In genomic region chr16:8905168-8905762, GRCh38 we compare ENCODE assay signal across 8 cellular contexts. TPM values are rescaled to one million over a fixed set of nuclear protein-coding genes. Genes with fewer than 3 reads are reported as not detected.
DNase-seq lines count a peak whose midpoint lies in the region; ATAC-seq, FAIRE-seq and TF ChIP-seq lines count a peak whose summit lies in the region.

No MANE protein-coding gene starts in this region.

- H2BK12ac ChIP-seq in H1 (ENCODE audit: low read depth, low read length) = no peak overlapping the region

- no peak overlapping the region for H3K56ac ChIP-seq in H1 (replicated peaks; ENCODE audit: insufficient read length, low read depth, low read length)

- H4K20me1 ChIP-seq in H1 (replicated peaks in 1 of 2; ENCODE audit: control insufficient read depth in 1 of 2, insufficient read depth in 2 of 2, low read length in 2 of 2) = peaks cover 5 to 9% of the 10 kb centered on the region in 2 experiments

- H3K9me3 ChIP-seq in H1 (ENCODE audit: insufficient read depth in 2 of 2, low read depth in 1 of 2, low read length in 1 of 2) (no peaks in the 10 kb centered on the region), testis (no peaks in the 10 kb centered on the region)

- in situ Hi-C loops in ACHN (cut with HindIII; ENCODE audit: low pct_ligation_motif_present, low pct_unique_long_range_greater_than_20kb, low sequenced_read_pairs) = no loop called here

- H3K36me3 ChIP-seq in H1 (ENCODE audit: control insufficient read depth in 2 of 4, insufficient read depth in 4 of 4, low read length in 3 of 4) = peaks cover 23 to 86% (median 70%) of the 10 kb centered on the region in 4 experiments
- no peaks in the 10 kb centered on the region for H3K36me3 ChIP-seq in testis (ENCODE audit: low read depth, missing control alignments)

- H3K18ac ChIP-seq in H1 (ENCODE audit: extremely low read depth, low read length) = no peak overlapping the region

- H2BK20ac ChIP-seq in H1 (ENCODE audit: low read length) = no peak overlapping the region

- H4K8ac ChIP-seq in H1 (ENCODE audit: extremely low read depth, insufficient read depth, low read length) = no peak overlapping the region

- H2BK15ac ChIP-seq in H1 (ENCODE audit: low read length) = no peak overlapping the region

- H3K4me3 ChIP-seq in GM12865 (ENCODE audit: low read depth, low read length) (no peak overlapping the region), H1 (ENCODE audit: extremely low read depth in 1 of 4, insufficient read depth in 2 of 4, low read depth in 3 of 4, low read length in 4 of 4) (no peak overlapping the region), testis (no peak overlapping the region)

- H3K27me3 ChIP-seq in H1 (replicated peaks in 1 of 4; ENCODE audit: control insufficient read depth in 3 of 4, extremely low read depth in 1 of 4, insufficient read depth in 3 of 4, low read length in 3 of 4) (no peaks in the 10 kb centered on the region), testis (no peaks in the 10 kb centered on the region)

- no peak overlapping the region for H2AFZ ChIP-seq in H1 (ENCODE audit: low read length)

- H3K4ac ChIP-seq in H1 (replicated peaks; ENCODE audit: insufficient read length, low read depth, low read length) = no peak overlapping the region

- no peaks in the 10 kb centered on the region; a peak in 1 of 4 replicates for H3K79me2 ChIP-seq in H1 (ENCODE audit: control insufficient read depth in 1 of 2, insufficient read depth in 2 of 2, low read length in 2 of 2)

- DNase-seq in ACHN (peak; percentile 49), GM12865 (ENCODE audit: low read depth) (peak; percentile 45), NCI-H526 (lab: John Stamatoyannopoulos, UW) (peak; percentile 25 to 69), H1 (ENCODE audit: low read depth in 1 of 2, low spot score in 2 of 2) (no peak), testis (no peak)
- DNase-seq in stimulated activated naive CD8-positive, alpha-beta T cell treated with anti-CD3 and anti-CD28 coated beads, Interleukin-15, Interleukin-2, amounts not matched to agents 100 U/mL and 50 U/mL, for 24 hours = no peak

- no peak for FAIRE-seq in H1 (lab: Jason Lieb, UNC)

- no peak overlapping the region for H2BK5ac ChIP-seq in H1 (ENCODE audit: low read depth, low read length)

- H3K23ac ChIP-seq in H1 (ENCODE audit: insufficient read length) = no peak overlapping the region

- no peak overlapping the region for H2BK120ac ChIP-seq in H1 (replicated peaks; ENCODE audit: low read depth, low read length)

- TF ChIP-seq RAD21 in H1 (IDR thresholded peaks at IDR 0.05 in 1 of 2, conservative IDR thresholded peaks at IDR 0.05 in 1 of 2; ENCODE audit: low read depth in 2 of 2, low read length in 2 of 2) = peak; percentile 67 to 73

- H3K79me1 ChIP-seq in H1 (ENCODE audit: low read depth, low read length) = no peaks in the 10 kb centered on the region; the same call in none of the 2 replicates

- TF ChIP-seq POLR2A in H1 (IDR thresholded peaks at IDR 0.05; ENCODE audit: control extremely low read depth in 1 of 2, low read depth in 2 of 2, low read length in 2 of 2) = no peak
- no peak for TF ChIP-seq POLR2A in testis (IDR thresholded peaks at IDR 0.05)

- peak; percentile 49 for TF ChIP-seq CTCF in GM12865 (IDR thresholded peaks at IDR 0.05; ENCODE audit: insufficient read depth, low read depth, low read length, missing control alignments)
- TF ChIP-seq CTCF in H1 (IDR thresholded peaks at IDR 0.05; ENCODE audit: control extremely low read depth in 1 of 3, insufficient read depth in 1 of 3, low read depth in 1 of 3, low read length in 3 of 3) = peak; percentile 9 to 72 (median 63)
- no peak for TF ChIP-seq CTCF in testis (IDR thresholded peaks at IDR 0.05)

- no peak for TF ChIP-seq EP300 in H1 (IDR thresholded peaks at IDR 0.05; ENCODE audit: borderline replicate concordance in 1 of 2, low read depth in 2 of 2, low read length in 2 of 2)

- H3K27ac ChIP-seq in H1 (ENCODE audit: low read depth, low read length) (no peak overlapping the region), testis (no peak overlapping the region)

- no peak overlapping the region for H3K9ac ChIP-seq in H1 (replicated peaks in 1 of 4; ENCODE audit: extremely low read depth in 1 of 4, low read depth in 3 of 4, low read length in 3 of 4)

- no peak overlapping the region for H4K5ac ChIP-seq in H1 (ENCODE audit: insufficient read length, low read depth, low read length)

- no peak overlapping the region for H3K4me2 ChIP-seq in H1 (ENCODE audit: insufficient read depth in 1 of 2, low read depth in 2 of 2, low read length in 2 of 2)

- intact Hi-C loops in testis (cut with DNase I; ENCODE audit: low total_unique reads) = no loop called here

- no peaks in the 10 kb centered on the region for H3K23me2 ChIP-seq in H1 (ENCODE audit: low read depth, low read length)

- peak; percentile 43 for ATAC-seq in stimulated activated naive CD8-positive, alpha-beta T cell treated with anti-CD3 and anti-CD28 coated beads, Interleukin-15, Interleukin-2, amounts not matched to agents 100 U/mL and 50 U/mL, for 24 hours
- ATAC-seq in HG03175 (IDR thresholded peaks at IDR 0.05; ENCODE audit: unreplicated experiment) = no peak
- no peak for ATAC-seq in GM21360 (IDR thresholded peaks at IDR 0.05; ENCODE audit: unreplicated experiment)

- no peak overlapping the region for H4K91ac ChIP-seq in H1 (replicated peaks; ENCODE audit: insufficient read length, low read length)

- 90% methylated on average over 13 of the region's 13 CpGs; no CpG with 5 or more reads in 1 of the 2 experiments for WGBS in H1 (ENCODE audit: extremely low coverage in 1 of 2, insufficient coverage in 1 of 2, insufficient read length in 1 of 2, insufficient replicate concordance in 2 of 2, low coverage in 1 of 2, low lambda C conversion rate in 2 of 2, missing lambda C conversion rate in 1 of 2), 2 experiments
- WGBS in testis, 2 donors = 80 to 81% methylated on average over 13 of the region's 13 CpGs

- H3K14ac ChIP-seq in H1 (ENCODE audit: insufficient read length) = no peak overlapping the region

- H3K4me1 ChIP-seq in H1 (replicated peaks in 1 of 4; ENCODE audit: control insufficient read depth in 3 of 4, insufficient read depth in 4 of 4, low read length in 3 of 4) = no peaks in the 10 kb centered on the region
- no peaks in the 10 kb centered on the region for H3K4me1 ChIP-seq in testis

- no peak overlapping the region for H2AK5ac ChIP-seq in H1 (ENCODE audit: low read depth, low read length)

- CTCF ChIA-PET in H1 (lab: Charles Lee; ENCODE audit: partially characterized antibody) = interaction anchor here (0.6 to 3.2 kb wide), 31 partner anchors 8 to 901 kb away, joined by 3 to 11 read pairs (median 3); no protein-coding TSS in a partner anchor

- POLR2A ChIA-PET in H1 (lab: Charles Lee; ENCODE audit: partially characterized antibody) = interaction anchor here (0.7 kb wide), 1 partner anchor 189 kb away, joined by 3 read pairs; no protein-coding TSS in a partner anchor

TF ChIP-seq in H1, 55 proteins besides CTCF, POLR2A, EP300 and RAD21:
- TF ChIP-seq JUN (IDR thresholded peaks at IDR 0.05; ENCODE audit: low read depth, low read length) = no peak
- no peak for TF ChIP-seq GTF2F1 (IDR thresholded peaks at IDR 0.05; ENCODE audit: borderline replicate concordance, low read depth, low read length)
- TF ChIP-seq HDAC6 (IDR thresholded peaks at IDR 0.05; ENCODE audit: low read depth, low read length) = no peak

RNA-seq across cellular contexts. Expression of gene LITAFD, which starts 23.1 kb away (rescaled TPM):
- not detected in 2 replicates for total RNA-seq in H1 (2021; fragmentation: NEBNext Ultra II Directional; extraction: Animal tissue kit (Norgen Biotek cat#: 25700))
- polyA plus RNA-seq in H1 (2011; rRNA removed) (not detected in 2 replicates), testis (ENCODE audit: insufficient read depth, low read depth, low replicate concordance) (10.5 TPM)
- not detected for polyA plus RNA-seq in H1 (2011; cell fraction: cytosol; rRNA removed)
- not detected for polyA plus RNA-seq in H1 (2011; cell fraction: nucleus; rRNA removed)
- not detected in 4 replicates for polyA plus RNA-seq in H1 (2012, experiment 1 of 2)
- not detected for polyA plus RNA-seq in H1 (2012, experiment 2 of 2)
- not detected for polyA plus RNA-seq in H1 (2013, experiment 1 of 2)
- polyA plus RNA-seq in H1 (2013, experiment 2 of 2) = not detected
- not detected in 2 replicates for polyA minus RNA-seq in H1 (2011; rRNA and poly(A)+ RNA removed)
- not detected for polyA minus RNA-seq in H1 (2011; cell fraction: cytosol; rRNA and poly(A)+ RNA removed)
- not detected for polyA minus RNA-seq in H1 (2011; cell fraction: nucleus; rRNA and poly(A)+ RNA removed)
- 1 to 10 TPM; 2.2 to 3.8 TPM for total RNA-seq in testis

RNA-seq across cellular contexts. Expression of gene CARHSP1, which starts 36.5 kb away (rescaled TPM):
- 300 and 326 TPM in 2 replicates for total RNA-seq in H1 (2021; fragmentation: NEBNext Ultra II Directional; extraction: Animal tissue kit (Norgen Biotek cat#: 25700))
- 292 and 364 TPM in 2 replicates for polyA plus RNA-seq in H1 (2011; rRNA removed)
- 283 TPM for polyA plus RNA-seq in H1 (2011; cell fraction: cytosol; rRNA removed)
- 318 TPM for polyA plus RNA-seq in H1 (2011; cell fraction: nucleus; rRNA removed)
- 259 to 418 TPM (median 380 TPM) in 4 replicates for polyA plus RNA-seq in H1 (2012, experiment 1 of 2)
- polyA plus RNA-seq in H1 (2012, experiment 2 of 2) = 407 TPM
- polyA plus RNA-seq in H1 (2013, experiment 1 of 2) = 117 TPM
- 115 TPM for polyA plus RNA-seq in H1 (2013, experiment 2 of 2)
- 252 and 270 TPM in 2 replicates for polyA minus RNA-seq in H1 (2011; rRNA and poly(A)+ RNA removed)
- 191 TPM for polyA minus RNA-seq in H1 (2011; cell fraction: cytosol; rRNA and poly(A)+ RNA removed)
- polyA minus RNA-seq in H1 (2011; cell fraction: nucleus; rRNA and poly(A)+ RNA removed) = 137 TPM
- 100 to 1,000 TPM; 241 to 437 TPM for total RNA-seq in testis
- 457 TPM for polyA plus RNA-seq in testis (ENCODE audit: insufficient read depth, low read depth, low replicate concordance)

RNA-seq across cellular contexts. Expression of gene USP7, which starts 58.4 kb away (rescaled TPM):
- 208 and 211 TPM in 2 replicates for total RNA-seq in H1 (2021; fragmentation: NEBNext Ultra II Directional; extraction: Animal tissue kit (Norgen Biotek cat#: 25700))
- polyA plus RNA-seq in H1 (2011; rRNA removed) = 21.3 and 22.8 TPM in 2 replicates
- polyA plus RNA-seq in H1 (2011; cell fraction: cytosol; rRNA removed) = 30.9 TPM
- 117 TPM for polyA plus RNA-seq in H1 (2011; cell fraction: nucleus; rRNA removed)
- polyA plus RNA-seq in H1 (2012, experiment 1 of 2) = 91.3 to 141 TPM (median 111 TPM) in 4 replicates
- polyA plus RNA-seq in H1 (2012, experiment 2 of 2) = 7.7 TPM
- 77.1 TPM for polyA plus RNA-seq in H1 (2013, experiment 1 of 2)
- polyA plus RNA-seq in H1 (2013, experiment 2 of 2) = 78.8 TPM
- polyA minus RNA-seq in H1 (2011; rRNA and poly(A)+ RNA removed) = 157 and 170 TPM in 2 replicates
- 41.6 TPM for polyA minus RNA-seq in H1 (2011; cell fraction: cytosol; rRNA and poly(A)+ RNA removed)
- 170 TPM for polyA minus RNA-seq in H1 (2011; cell fraction: nucleus; rRNA and poly(A)+ RNA removed)
- 100 to 1,000 TPM; 159 to 173 TPM for total RNA-seq in testis
- polyA plus RNA-seq in testis (ENCODE audit: insufficient read depth, low read depth, low replicate concordance) = 172 TPM

Comparison
In these comparisons a context has a peak if more than half of its experiments do, and no peak if none do; other contexts are left out.
1. DNase-seq: peak in ACHN (single experiment), GM12865 (single experiment) and NCI-H526 (2 of 2); none in H1 (0 of 2), stimulated activated naive CD8-positive, alpha-beta T cell treated with anti-CD3 and anti-CD28 coated beads, Interleukin-15, Interleukin-2, amounts not matched to agents 100 U/mL and 50 U/mL, for 24 hours (single experiment) and testis (single experiment).
2. CTCF ChIP-seq: peak in GM12865 (single experiment) and H1 (3 of 3); none in testis (0 of 3).